1 cellular context compared by ENCODE assay signal in genomic region chr17:75666959-75667790, GRCh38.
TF ChIP-seq lines count a peak whose summit lies in the region.

TSS of gene RECQL5 (minus strand) at chr17:75667154. CDS start at chr17:75666557, 597 bp downstream.
TSS of gene SAP30BP (plus strand) at chr17:75667338. CDS start at chr17:75667373, 35 bp downstream.

TF ChIP-seq in HepG2, 621 proteins besides CTCF, POLR2A, EP300 and RAD21 (continued from another document and continues in another):
- TF ChIP-seq, protein P1, sequence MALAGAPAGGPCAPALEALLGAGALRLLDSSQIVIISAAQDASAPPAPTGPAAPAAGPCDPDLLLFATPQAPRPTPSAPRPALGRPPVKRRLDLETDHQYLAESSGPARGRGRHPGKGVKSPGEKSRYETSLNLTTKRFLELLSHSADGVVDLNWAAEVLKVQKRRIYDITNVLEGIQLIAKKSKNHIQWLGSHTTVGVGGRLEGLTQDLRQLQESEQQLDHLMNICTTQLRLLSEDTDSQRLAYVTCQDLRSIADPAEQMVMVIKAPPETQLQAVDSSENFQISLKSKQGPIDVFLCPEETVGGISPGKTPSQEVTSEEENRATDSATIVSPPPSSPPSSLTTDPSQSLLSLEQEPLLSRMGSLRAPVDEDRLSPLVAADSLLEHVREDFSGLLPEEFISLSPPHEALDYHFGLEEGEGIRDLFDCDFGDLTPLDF (CRISPR knock-in tag; IDR thresholded peaks at IDR 0.05): peak; percentile 65; the same call in 1 of the 2 replicates
- TF ChIP-seq ZNF138 (CRISPR knock-in tag; IDR thresholded peaks at IDR 0.05; ENCODE audit: low read depth) (no peak), MIXL1 (CRISPR knock-in tag; IDR thresholded peaks at IDR 0.05) (no peak), KDM5A (IDR thresholded peaks at IDR 0.05; ENCODE audit: borderline replicate concordance, low read length) (peak; percentile 100), RNF2 (conservative IDR thresholded peaks at IDR 0.05; ENCODE audit: low read depth) (peak; percentile 36; the same call in 1 of the 2 replicates), HES4 (CRISPR knock-in tag; IDR thresholded peaks at IDR 0.05; ENCODE audit: borderline replicate concordance) (no peak; the same call in 1 of the 2 replicates), PRDM10 (CRISPR knock-in tag; IDR thresholded peaks at IDR 0.05; ENCODE audit: low read depth) (no peak), SIX1 (CRISPR knock-in tag; IDR thresholded peaks at IDR 0.05; ENCODE audit: borderline replicate concordance) (no peak; the same call in 1 of the 2 replicates), ZNF24 (IDR thresholded peaks at IDR 0.05) (no peak), RORA (CRISPR knock-in tag; IDR thresholded peaks at IDR 0.05) (no peak), ARID4A (CRISPR knock-in tag; IDR thresholded peaks at IDR 0.05; ENCODE audit: borderline replicate concordance) (peak; percentile 95), ZNF782 (CRISPR knock-in tag; IDR thresholded peaks at IDR 0.05; ENCODE audit: borderline replicate concordance) (no peak), ZKSCAN8 (CRISPR knock-in tag; IDR thresholded peaks at IDR 0.05; ENCODE audit: borderline replicate concordance) (no peak), SOX6 (IDR thresholded peaks at IDR 0.05) (no peak), SOX6 (CRISPR knock-in tag; IDR thresholded peaks at IDR 0.05) (peak; percentile 62), SAP130 (CRISPR knock-in tag; IDR thresholded peaks at IDR 0.05; ENCODE audit: low read depth) (peak; percentile 98), ZFP36 (IDR thresholded peaks at IDR 0.05; ENCODE audit: borderline replicate concordance, low read depth, low read length, partially characterized antibody) (no peak), GATA4 (IDR thresholded peaks at IDR 0.05; ENCODE audit: borderline replicate concordance, low read depth) (no peak), ZNF543 (CRISPR knock-in tag; IDR thresholded peaks at IDR 0.05) (peak; percentile 42; the same call in 1 of the 2 replicates), MNT (IDR thresholded peaks at IDR 0.05) (peak; percentile 62), NCOA1 (CRISPR knock-in tag; IDR thresholded peaks at IDR 0.05) (no peak), PITX1 (CRISPR knock-in tag; IDR thresholded peaks at IDR 0.05) (peak; percentile 87), HOXD1 (CRISPR knock-in tag; IDR thresholded peaks at IDR 0.05) (peak; percentile 63; the same call in 1 of the 2 replicates), SMC3 (IDR thresholded peaks at IDR 0.05; ENCODE audit: low read length) (peak; percentile 31; the same call in 1 of the 2 replicates), ZNF512 (CRISPR knock-in tag; IDR thresholded peaks at IDR 0.05) (no peak), ZNF331 (CRISPR knock-in tag; IDR thresholded peaks at IDR 0.05) (peak; percentile 16; the same call in 1 of the 2 replicates), SMARCE1 (IDR thresholded peaks at IDR 0.05; ENCODE audit: borderline replicate concordance) (no peak), RFX5 (IDR thresholded peaks at IDR 0.05; ENCODE audit: low read depth, low read length) (peak; percentile 78), ZNF362 (CRISPR knock-in tag; IDR thresholded peaks at IDR 0.05; ENCODE audit: borderline replicate concordance) (no peak; the same call in 1 of the 2 replicates), TP53 (CRISPR knock-in tag; conservative IDR thresholded peaks at IDR 0.05) (0 out of 2 replicates have a peak, but pooled peaks have one; percentile 18), NCOA5 (CRISPR knock-in tag; IDR thresholded peaks at IDR 0.05) (0 out of 2 replicates have a peak, but pooled peaks have one; percentile 59), ZNF432 (CRISPR knock-in tag; IDR thresholded peaks at IDR 0.05; ENCODE audit: borderline replicate concordance) (no peak), ATRX (CRISPR knock-in tag; IDR thresholded peaks at IDR 0.05; ENCODE audit: borderline replicate concordance) (no peak), ZNF33A (CRISPR knock-in tag; IDR thresholded peaks at IDR 0.05; ENCODE audit: borderline replicate concordance) (no peak), SCMH1 (CRISPR knock-in tag; IDR thresholded peaks at IDR 0.05; ENCODE audit: borderline replicate concordance) (no peak), SMAD9 (CRISPR knock-in tag; IDR thresholded peaks at IDR 0.05) (no peak), STAG1 (CRISPR knock-in tag; IDR thresholded peaks at IDR 0.05) (no peak; the same call in 1 of the 2 replicates), CEBPB (IDR thresholded peaks at IDR 0.05; ENCODE audit: borderline replicate concordance, low read depth, low read length) (peak; percentile 46; the same call in 1 of the 2 replicates), CBX2 (IDR thresholded peaks at IDR 0.05; ENCODE audit: low read depth, low read length) (no peak), CBX2 (CRISPR knock-in tag; IDR thresholded peaks at IDR 0.05; ENCODE audit: low read depth) (no peak), TFAP4 (IDR thresholded peaks at IDR 0.05; ENCODE audit: borderline replicate concordance, low read depth) (no peak; the same call in 1 of the 2 replicates), ARNT2 (CRISPR knock-in tag; IDR thresholded peaks at IDR 0.05; ENCODE audit: low read depth) (no peak), ZNF549 (CRISPR knock-in tag; IDR thresholded peaks at IDR 0.05) (no peak), ATF4 (CRISPR knock-in tag; IDR thresholded peaks at IDR 0.05) (peak in 1 of 2 experiments; percentile 76; a peak in 2 of 4 replicates)
- TF ChIP-seq, protein P2, sequence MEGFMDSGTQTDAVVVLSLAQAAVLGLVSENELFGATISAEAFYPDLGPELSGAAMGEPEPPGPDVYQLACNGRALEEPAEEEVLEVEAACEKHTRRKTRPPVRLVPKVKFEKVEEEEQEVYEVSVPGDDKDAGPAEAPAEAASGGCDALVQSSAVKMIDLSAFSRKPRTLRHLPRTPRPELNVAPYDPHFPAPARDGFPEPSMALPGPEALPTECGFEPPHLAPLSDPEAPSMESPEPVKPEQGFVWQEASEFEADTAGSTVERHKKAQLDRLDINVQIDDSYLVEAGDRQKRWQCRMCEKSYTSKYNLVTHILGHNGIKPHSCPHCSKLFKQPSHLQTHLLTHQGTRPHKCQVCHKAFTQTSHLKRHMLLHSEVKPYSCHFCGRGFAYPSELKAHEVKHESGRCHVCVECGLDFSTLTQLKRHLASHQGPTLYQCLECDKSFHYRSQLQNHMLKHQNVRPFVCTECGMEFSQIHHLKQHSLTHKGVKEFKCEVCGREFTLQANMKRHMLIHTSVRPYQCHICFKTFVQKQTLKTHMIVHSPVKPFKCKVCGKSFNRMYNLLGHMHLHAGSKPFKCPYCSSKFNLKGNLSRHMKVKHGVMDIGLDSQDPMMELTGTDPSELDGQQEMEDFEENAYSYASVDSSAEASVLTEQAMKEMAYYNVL (CRISPR knock-in tag; IDR thresholded peaks at IDR 0.05; ENCODE audit: borderline replicate concordance): no peak
- TF ChIP-seq, protein P3, sequence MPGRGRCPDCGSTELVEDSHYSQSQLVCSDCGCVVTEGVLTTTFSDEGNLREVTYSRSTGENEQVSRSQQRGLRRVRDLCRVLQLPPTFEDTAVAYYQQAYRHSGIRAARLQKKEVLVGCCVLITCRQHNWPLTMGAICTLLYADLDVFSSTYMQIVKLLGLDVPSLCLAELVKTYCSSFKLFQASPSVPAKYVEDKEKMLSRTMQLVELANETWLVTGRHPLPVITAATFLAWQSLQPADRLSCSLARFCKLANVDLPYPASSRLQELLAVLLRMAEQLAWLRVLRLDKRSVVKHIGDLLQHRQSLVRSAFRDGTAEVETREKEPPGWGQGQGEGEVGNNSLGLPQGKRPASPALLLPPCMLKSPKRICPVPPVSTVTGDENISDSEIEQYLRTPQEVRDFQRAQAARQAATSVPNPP (CRISPR knock-in tag; IDR thresholded peaks at IDR 0.05): no peak
